ENCODE assay signal across 8 cellular contexts in the genomic region with DNA sequence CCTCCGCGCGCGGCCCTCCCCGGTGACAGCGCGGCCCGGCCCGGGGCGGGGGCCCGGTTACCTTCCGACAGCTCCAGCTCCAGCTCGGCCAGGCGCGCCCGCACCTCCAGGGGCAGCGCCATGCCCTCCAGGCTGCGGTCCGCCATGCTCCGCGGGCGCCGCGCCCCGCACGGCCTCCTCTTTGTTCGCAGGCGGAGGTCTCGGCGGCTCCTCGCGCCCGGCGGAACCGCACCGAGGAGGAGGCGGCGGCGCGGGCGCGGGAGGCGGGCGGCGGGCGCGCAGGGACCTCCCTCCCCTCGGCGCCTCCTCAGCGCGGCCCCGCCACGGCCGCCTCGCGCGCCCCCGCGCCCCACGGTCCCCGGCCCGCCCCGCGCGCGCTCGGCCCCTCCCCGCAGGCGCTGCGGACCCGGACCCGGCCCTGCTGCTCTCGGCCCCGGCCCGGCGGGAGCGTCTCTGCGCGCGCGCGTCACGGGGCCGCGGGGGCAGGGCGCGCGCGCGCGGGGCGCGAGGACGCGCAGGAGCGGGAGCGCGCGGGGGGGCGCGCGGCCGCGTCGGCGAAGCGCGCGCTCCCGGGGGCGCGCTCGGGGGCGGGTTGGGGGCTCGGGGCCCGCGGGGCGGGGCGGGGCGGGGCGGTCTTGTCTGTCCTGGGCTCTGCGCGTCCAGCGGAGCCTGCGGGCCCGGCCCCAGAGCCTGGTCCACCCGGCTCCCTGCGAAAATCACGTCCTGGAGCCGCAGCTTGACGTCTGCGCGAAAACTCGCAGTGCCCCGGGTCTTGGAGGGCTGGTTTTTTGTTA. TPM values are rescaled to one million over a fixed set of nuclear protein-coding genes. Genes with fewer than 3 reads are reported as not detected.
DNase-seq lines count a peak whose midpoint lies in the region; ATAC-seq and TF ChIP-seq lines count a peak whose summit lies in the region.

A gene with protein sequence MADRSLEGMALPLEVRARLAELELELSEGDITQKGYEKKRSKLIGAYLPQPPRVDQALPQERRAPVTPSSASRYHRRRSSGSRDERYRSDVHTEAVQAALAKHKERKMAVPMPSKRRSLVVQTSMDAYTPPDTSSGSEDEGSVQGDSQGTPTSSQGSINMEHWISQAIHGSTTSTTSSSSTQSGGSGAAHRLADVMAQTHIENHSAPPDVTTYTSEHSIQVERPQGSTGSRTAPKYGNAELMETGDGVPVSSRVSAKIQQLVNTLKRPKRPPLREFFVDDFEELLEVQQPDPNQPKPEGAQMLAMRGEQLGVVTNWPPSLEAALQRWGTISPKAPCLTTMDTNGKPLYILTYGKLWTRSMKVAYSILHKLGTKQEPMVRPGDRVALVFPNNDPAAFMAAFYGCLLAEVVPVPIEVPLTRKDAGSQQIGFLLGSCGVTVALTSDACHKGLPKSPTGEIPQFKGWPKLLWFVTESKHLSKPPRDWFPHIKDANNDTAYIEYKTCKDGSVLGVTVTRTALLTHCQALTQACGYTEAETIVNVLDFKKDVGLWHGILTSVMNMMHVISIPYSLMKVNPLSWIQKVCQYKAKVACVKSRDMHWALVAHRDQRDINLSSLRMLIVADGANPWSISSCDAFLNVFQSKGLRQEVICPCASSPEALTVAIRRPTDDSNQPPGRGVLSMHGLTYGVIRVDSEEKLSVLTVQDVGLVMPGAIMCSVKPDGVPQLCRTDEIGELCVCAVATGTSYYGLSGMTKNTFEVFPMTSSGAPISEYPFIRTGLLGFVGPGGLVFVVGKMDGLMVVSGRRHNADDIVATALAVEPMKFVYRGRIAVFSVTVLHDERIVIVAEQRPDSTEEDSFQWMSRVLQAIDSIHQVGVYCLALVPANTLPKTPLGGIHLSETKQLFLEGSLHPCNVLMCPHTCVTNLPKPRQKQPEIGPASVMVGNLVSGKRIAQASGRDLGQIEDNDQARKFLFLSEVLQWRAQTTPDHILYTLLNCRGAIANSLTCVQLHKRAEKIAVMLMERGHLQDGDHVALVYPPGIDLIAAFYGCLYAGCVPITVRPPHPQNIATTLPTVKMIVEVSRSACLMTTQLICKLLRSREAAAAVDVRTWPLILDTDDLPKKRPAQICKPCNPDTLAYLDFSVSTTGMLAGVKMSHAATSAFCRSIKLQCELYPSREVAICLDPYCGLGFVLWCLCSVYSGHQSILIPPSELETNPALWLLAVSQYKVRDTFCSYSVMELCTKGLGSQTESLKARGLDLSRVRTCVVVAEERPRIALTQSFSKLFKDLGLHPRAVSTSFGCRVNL (N-terminal part only) (minus strand): TSS at position 236 of the 794 bp plus-strand sequence. CDS start 90 bp downstream, at position 146.

- H4K20me1 ChIP-seq in PC-3 (ENCODE audit: low read length), result no peaks in the 10 kb centered on the region

- peaks cover 40% of the 10 kb centered on the region for H3K27me3 Mint-ChIP-seq in activated CD4-positive, alpha-beta T cell treated with anti-CD3 and anti-CD28 coated beads, Interleukin-2, amount 10 ng/mL, durations not matched to agents 24 days and 14 days

- peak within 1 kb of the TSS; percentile 79 for H3K4me3 ChIP-seq in PC-3 (ENCODE audit: low read length)
- peak within 1 kb of the TSS; percentile 59 to 94 (median 86) for H3K4me3 ChIP-seq in dorsolateral prefrontal cortex
- H3K4me3 ChIP-seq in stomach, result peak within 1 kb of the TSS; percentile 74 to 84 (median 82)

- CTCF ChIA-PET in PC-3 (lab: Charles Lee), result no interaction called here

- H3K36me3 ChIP-seq in PC-3 (ENCODE audit: low read depth, low read length), result no peaks in the 10 kb centered on the region
- H3K36me3 ChIP-seq in stomach, result no peaks in the 10 kb centered on the region

- no peak for TF ChIP-seq POLR2A in stomach (IDR thresholded peaks at IDR 0.05)

- ATAC-seq in PC-3 (peak; percentile 63), left lobe of liver (peak; percentile 87), HG02571 (IDR thresholded peaks at IDR 0.05; ENCODE audit: unreplicated experiment) (no peak)

- 1 to 13% (median 2%) methylated on average over 10 to 118 of the region's 135 CpGs for WGBS in stomach, 5 donors

- H2AFZ ChIP-seq in PC-3 (ENCODE audit: low read length), result peak within 1 kb of the TSS; percentile 59

- peak within 1 kb of the TSS; percentile 58 for H3K9ac ChIP-seq in PC-3 (ENCODE audit: low read length)

- no peak for TF ChIP-seq CTCF in PC-3 (conservative IDR thresholded peaks at IDR 0.05; ENCODE audit: low read depth, low read length)
- peak in 1 of 56 donors; percentile 4 for TF ChIP-seq CTCF in dorsolateral prefrontal cortex (IDR thresholded peaks at IDR 0.05 in 54 of 56, conservative IDR thresholded peaks at IDR 0.05 in 2 of 56; ENCODE audit: low read depth in 1 of 56, partially characterized antibody in 56 of 56)
- TF ChIP-seq CTCF in stomach (IDR thresholded peaks at IDR 0.05), result no peak

- H3K4me1 Mint-ChIP-seq in activated CD4-positive, alpha-beta T cell treated with anti-CD3 and anti-CD28 coated beads, Interleukin-2, amount 10 ng/mL, durations not matched to agents 24 days and 14 days, result no peaks in the 10 kb centered on the region

- POLR2A ChIA-PET in PC-3 (lab: Charles Lee; ENCODE audit: unreplicated experiment), result no interaction called here

- H3F3A ChIP-seq in PC-3 (ENCODE audit: low read length, unreplicated experiment), result no peaks in the 10 kb centered on the region

- H3K27me3 ChIP-seq in PC-3 (ENCODE audit: low read length) (no peaks in the 10 kb centered on the region), dorsolateral prefrontal cortex (no peaks in the 10 kb centered on the region), stomach (peaks cover 0 to 15% (median 0%) of the 10 kb centered on the region in 3 donors)

- H3K4me2 ChIP-seq in PC-3 (ENCODE audit: low read length), result peak within 1 kb of the TSS; percentile 80

- no peak for TF ChIP-seq EP300 in stomach (IDR thresholded peaks at IDR 0.05)

- H3K9me3 Mint-ChIP-seq in activated CD4-positive, alpha-beta T cell treated with anti-CD3 and anti-CD28 coated beads, Interleukin-2, amount 10 ng/mL, durations not matched to agents 24 days and 14 days, result no peaks in the 10 kb centered on the region

- intact Hi-C loops in activated CD4-positive, alpha-beta T cell treated with anti-CD3 and anti-CD28 coated beads, Interleukin-2, amount 10 ng/mL, durations not matched to agents 24 days and 14 days (cut with micrococcal nuclease), result no loop called here
- intact Hi-C loops in PC-3 (cut with micrococcal nuclease) (no loop called here), dorsolateral prefrontal cortex (cut with DNase I) (loop anchor here (2.0 to 10.0 kb wide), 5 partner anchors 37 to 235 kb away; no protein-coding TSS in a partner anchor), stomach (cut with DNase I; ENCODE audit: low total_unique reads) (loop anchor here (10.0 kb wide), 1 partner anchor 175 kb away; no protein-coding TSS in a partner anchor)

- H3K27ac ChIP-seq in PC-3 (ENCODE audit: low read length) (no peak within 1 kb of the TSS), dorsolateral prefrontal cortex (peak within 1 kb of the TSS; percentile 71 to 98 (median 94)), stomach (peak within 1 kb of the TSS; percentile 83 to 96 (median 87))

- no peaks in the 10 kb centered on the region for H3K36me3 Mint-ChIP-seq in activated CD4-positive, alpha-beta T cell treated with anti-CD3 and anti-CD28 coated beads, Interleukin-2, amount 10 ng/mL, durations not matched to agents 24 days and 14 days (ENCODE audit: low read depth)

- no peaks in the 10 kb centered on the region for H3K9me3 ChIP-seq in PC-3 (ENCODE audit: low read length)
- H3K9me3 ChIP-seq in stomach, result no peaks in the 10 kb centered on the region

- no peak within 1 kb of the TSS for H3K27ac Mint-ChIP-seq in activated CD4-positive, alpha-beta T cell treated with anti-CD3 and anti-CD28 coated beads, Interleukin-2, amount 10 ng/mL, durations not matched to agents 24 days and 14 days

- no TSS peak for BruUV-seq in PC-3 (replicated peaks; lab: Mats Ljungman, UMichigan)

- no peaks in the 10 kb centered on the region for H3K9me2 ChIP-seq in PC-3 (replicated peaks; ENCODE audit: low read length)

- peak within 1 kb of the TSS; percentile 46 for H3K4me3 Mint-ChIP-seq in activated CD4-positive, alpha-beta T cell treated with anti-CD3 and anti-CD28 coated beads, Interleukin-2, amount 10 ng/mL, durations not matched to agents 24 days and 14 days

- H3K4me1 ChIP-seq in PC-3 (ENCODE audit: insufficient read depth, low read length) (peaks cover 8% of the 10 kb centered on the region; the same call in 1 of the 2 replicates), stomach (peaks cover 0 to 44% (median 32%) of the 10 kb centered on the region in 4 donors)

- H3K79me2 ChIP-seq in PC-3 (ENCODE audit: low read length), result peaks cover 30% of the 10 kb centered on the region

- DNase-seq in activated CD4-positive, alpha-beta T cell treated with anti-CD3 and anti-CD28 coated beads, Interleukin-2, amount 10 ng/mL, durations not matched to agents 24 days and 14 days, result no peak
- DNase-seq in activated CD4-positive, alpha-beta T cell treated with anti-CD3 and anti-CD28 coated beads, Interleukin-2, amount 50 U/mL, for 4 hours, result no peak
- DNase-seq in PC-3 (peak; percentile 44), dorsolateral prefrontal cortex (peak in 8 of 10 donors; percentile 35 to 80 (median 64)), left lobe of liver (ENCODE audit: low spot score) (peak; percentile 84), stomach (peak; percentile 71), HUDEP-2 (lab: John Stamatoyannopoulos, UW; ENCODE audit: unreplicated experiment in 76 of 76) (no peak)

RNA-seq across cellular contexts. Expression of the gene that starts here (rescaled TPM):
- total RNA-seq in activated CD4-positive, alpha-beta T cell treated with anti-CD3 and anti-CD28 coated beads, Interleukin-2, amount 10 ng/mL, durations not matched to agents 24 days and 14 days, result 1.4 and 1.9 TPM in 2 replicates
- total RNA-seq in PC-3 (2014; rRNA removed), result 3.1 and 3.7 TPM in 2 replicates
- 100 to 1,000 TPM in 1 of 120 experiments, 10 to 100 TPM in 119; 39.6 to 102 (median 58.2) TPM for total RNA-seq in dorsolateral prefrontal cortex
- 13.9 TPM for total RNA-seq in left lobe of liver
- 10 to 100 TPM; 19.3 to 40.1 (median 29.5) TPM for total RNA-seq in stomach
- 1 to 10 TPM; 2.4 to 4.0 (median 2.9) TPM for polyA plus RNA-seq in stomach

Comparison
In these comparisons a context has a peak if more than half of its experiments do, and no peak if none do; other contexts are left out.
1. DNase-seq: peak in PC-3 (single experiment), dorsolateral prefrontal cortex (8 of 10), left lobe of liver (single experiment) and stomach (single experiment); none in activated CD4-positive, alpha-beta T cell treated with anti-CD3 and anti-CD28 coated beads, Interleukin-2, amount 10 ng/mL, durations not matched to agents 24 days and 14 days (single experiment), activated CD4-positive, alpha-beta T cell treated with anti-CD3 and anti-CD28 coated beads, Interleukin-2, amount 50 U/mL, for 4 hours (0 of 2) and HUDEP-2 (0 of 76).
2. intact Hi-C loops: an anchor here in dorsolateral prefrontal cortex (2.0 to 10.0 kb wide) and stomach (10.0 kb wide); none called in activated CD4-positive, alpha-beta T cell treated with anti-CD3 and anti-CD28 coated beads, Interleukin-2, amount 10 ng/mL, durations not matched to agents 24 days and 14 days and PC-3.
3. Peak in every context shown above with its lines, with median percentiles within 50 percentile points of each other: H3K4me3 ChIP-seq.